Comparison of ENCODE assay signal across 1 cellular context in the genomic region with DNA sequence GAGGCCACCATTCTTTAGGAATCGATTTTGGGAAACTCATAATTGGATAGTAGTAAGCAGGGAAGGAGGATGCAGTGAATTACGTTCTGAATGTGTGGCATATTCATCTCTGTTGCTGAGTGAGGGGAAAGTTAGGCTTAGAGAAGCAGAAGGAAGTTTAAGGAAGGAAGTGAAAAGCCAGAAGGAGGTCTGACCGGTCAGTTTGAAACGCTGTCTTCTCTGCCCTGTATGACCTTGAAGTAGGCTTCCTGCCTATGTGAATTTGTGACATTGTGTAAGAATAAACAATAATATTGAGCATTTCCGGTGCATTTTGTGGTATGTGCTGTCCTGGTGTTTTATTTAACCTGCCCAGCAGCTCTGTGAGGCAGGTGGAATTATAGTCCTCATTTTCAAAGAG.
TF ChIP-seq lines count a peak whose summit lies in the region.

No MANE protein-coding gene starts in this region.

TF ChIP-seq in GM23338, 12 proteins besides CTCF, POLR2A, EP300 and RAD21 (continued from another document):
- no peak for TF ChIP-seq ZNF114 (CRISPR knock-in tag; IDR thresholded peaks at IDR 0.05)
- no peak for TF ChIP-seq EZH2phosphoT487 (IDR thresholded peaks at IDR 0.05; ENCODE audit: unreplicated experiment)
- no peak for TF ChIP-seq POLR2AphosphoS5 (IDR thresholded peaks at IDR 0.05; ENCODE audit: low read depth)
- TF ChIP-seq NANOG (IDR thresholded peaks at IDR 0.05; ENCODE audit: borderline replicate concordance) = no peak
- TF ChIP-seq, protein P1, sequence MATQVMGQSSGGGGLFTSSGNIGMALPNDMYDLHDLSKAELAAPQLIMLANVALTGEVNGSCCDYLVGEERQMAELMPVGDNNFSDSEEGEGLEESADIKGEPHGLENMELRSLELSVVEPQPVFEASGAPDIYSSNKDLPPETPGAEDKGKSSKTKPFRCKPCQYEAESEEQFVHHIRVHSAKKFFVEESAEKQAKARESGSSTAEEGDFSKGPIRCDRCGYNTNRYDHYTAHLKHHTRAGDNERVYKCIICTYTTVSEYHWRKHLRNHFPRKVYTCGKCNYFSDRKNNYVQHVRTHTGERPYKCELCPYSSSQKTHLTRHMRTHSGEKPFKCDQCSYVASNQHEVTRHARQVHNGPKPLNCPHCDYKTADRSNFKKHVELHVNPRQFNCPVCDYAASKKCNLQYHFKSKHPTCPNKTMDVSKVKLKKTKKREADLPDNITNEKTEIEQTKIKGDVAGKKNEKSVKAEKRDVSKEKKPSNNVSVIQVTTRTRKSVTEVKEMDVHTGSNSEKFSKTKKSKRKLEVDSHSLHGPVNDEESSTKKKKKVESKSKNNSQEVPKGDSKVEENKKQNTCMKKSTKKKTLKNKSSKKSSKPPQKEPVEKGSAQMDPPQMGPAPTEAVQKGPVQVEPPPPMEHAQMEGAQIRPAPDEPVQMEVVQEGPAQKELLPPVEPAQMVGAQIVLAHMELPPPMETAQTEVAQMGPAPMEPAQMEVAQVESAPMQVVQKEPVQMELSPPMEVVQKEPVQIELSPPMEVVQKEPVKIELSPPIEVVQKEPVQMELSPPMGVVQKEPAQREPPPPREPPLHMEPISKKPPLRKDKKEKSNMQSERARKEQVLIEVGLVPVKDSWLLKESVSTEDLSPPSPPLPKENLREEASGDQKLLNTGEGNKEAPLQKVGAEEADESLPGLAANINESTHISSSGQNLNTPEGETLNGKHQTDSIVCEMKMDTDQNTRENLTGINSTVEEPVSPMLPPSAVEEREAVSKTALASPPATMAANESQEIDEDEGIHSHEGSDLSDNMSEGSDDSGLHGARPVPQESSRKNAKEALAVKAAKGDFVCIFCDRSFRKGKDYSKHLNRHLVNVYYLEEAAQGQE (IDR thresholded peaks at IDR 0.05; ENCODE audit: unreplicated experiment) = no peak
- TF ChIP-seq STAT1 (IDR thresholded peaks at IDR 0.05; ENCODE audit: unreplicated experiment) = no peak
- no peak for TF ChIP-seq ZNF331 (CRISPR knock-in tag; IDR thresholded peaks at IDR 0.05; ENCODE audit: low read depth)
- TF ChIP-seq EZH2 (IDR thresholded peaks at IDR 0.05; ENCODE audit: low read depth, unreplicated experiment) = no peak
- TF ChIP-seq, protein P2, sequence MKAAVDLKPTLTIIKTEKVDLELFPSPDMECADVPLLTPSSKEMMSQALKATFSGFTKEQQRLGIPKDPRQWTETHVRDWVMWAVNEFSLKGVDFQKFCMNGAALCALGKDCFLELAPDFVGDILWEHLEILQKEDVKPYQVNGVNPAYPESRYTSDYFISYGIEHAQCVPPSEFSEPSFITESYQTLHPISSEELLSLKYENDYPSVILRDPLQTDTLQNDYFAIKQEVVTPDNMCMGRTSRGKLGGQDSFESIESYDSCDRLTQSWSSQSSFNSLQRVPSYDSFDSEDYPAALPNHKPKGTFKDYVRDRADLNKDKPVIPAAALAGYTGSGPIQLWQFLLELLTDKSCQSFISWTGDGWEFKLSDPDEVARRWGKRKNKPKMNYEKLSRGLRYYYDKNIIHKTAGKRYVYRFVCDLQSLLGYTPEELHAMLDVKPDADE (IDR thresholded peaks at IDR 0.05) = no peak
